Comparison of ENCODE assay signal across 1 cellular context in genomic region chr2:121530563-121531334, GRCh38.
A peak's percentile ranks its signal among the peaks of the same experiment; 100 is the strongest.
TF ChIP-seq lines count a peak whose summit lies in the region.

RNU4ATAC (plus strand) TSS chr2:121530880.

TF ChIP-seq in K562, 482 proteins besides CTCF, POLR2A, EP300 and RAD21 (continued from another document and continues in another):
- peak; percentile 73; the same call in 1 of the 2 replicates for TF ChIP-seq RREB1 (CRISPR knock-in tag; IDR thresholded peaks at IDR 0.05)
- TF ChIP-seq ZBTB11 (CRISPR knock-in tag; IDR thresholded peaks at IDR 0.05), result peak in 1 of 3 experiments; percentile 39; a peak in 3 of 6 replicates
- peak; percentile 97 for TF ChIP-seq ZNF696 (CRISPR knock-in tag; conservative IDR thresholded peaks at IDR 0.05)
- no peak for TF ChIP-seq ZNF217 (CRISPR knock-in tag; IDR thresholded peaks at IDR 0.05)
- TF ChIP-seq ZNF3 (CRISPR knock-in tag; IDR thresholded peaks at IDR 0.05), result peak; percentile 96
- TF ChIP-seq ZNF280B (CRISPR knock-in tag; IDR thresholded peaks at IDR 0.05), result peak; percentile 89
- no peak for TF ChIP-seq ZNF785 (CRISPR knock-in tag; IDR thresholded peaks at IDR 0.05)
- TF ChIP-seq ZBTB8A (IDR thresholded peaks at IDR 0.05; ENCODE audit: partially characterized antibody), result peak; percentile 93
- TF ChIP-seq ZNF165 (CRISPR knock-in tag; IDR thresholded peaks at IDR 0.05; ENCODE audit: borderline replicate concordance), result no peak
- no peak for TF ChIP-seq TAF7 (tag; IDR thresholded peaks at IDR 0.05)
- no peak; the same call in 1 of the 2 replicates for TF ChIP-seq ZNF511 (CRISPR knock-in tag; IDR thresholded peaks at IDR 0.05)
- peak; percentile 97 for TF ChIP-seq CEBPB (tag; IDR thresholded peaks at IDR 0.05)
- TF ChIP-seq STAT5B (CRISPR knock-in tag; IDR thresholded peaks at IDR 0.05), result no peak
- TF ChIP-seq ZNF551 (CRISPR knock-in tag; IDR thresholded peaks at IDR 0.05), result peak; percentile 95
- 0 out of 2 replicates have a peak, but pooled peaks have one; percentile 69 for TF ChIP-seq CBX5 (IDR thresholded peaks at IDR 0.05; ENCODE audit: borderline replicate concordance, low read depth)
- peak; percentile 84; the same call in 1 of the 2 replicates for TF ChIP-seq E2F5 (CRISPR knock-in tag; IDR thresholded peaks at IDR 0.05)
- peak; percentile 83 for TF ChIP-seq CREB1 (IDR thresholded peaks at IDR 0.05)
- no peak; the same call in 1 of the 2 replicates for TF ChIP-seq CREB1 (CRISPR knock-in tag; IDR thresholded peaks at IDR 0.05)
- no peak for TF ChIP-seq E2F4 (CRISPR knock-in tag; IDR thresholded peaks at IDR 0.05; ENCODE audit: low read depth)
- peak; percentile 69; the same call in 1 of the 2 replicates for TF ChIP-seq JUN (IDR thresholded peaks at IDR 0.05; ENCODE audit: borderline replicate concordance, low read depth, low read length)
- peak; percentile 21; the same call in 1 of the 2 replicates for TF ChIP-seq JUN (CRISPR knock-in tag; IDR thresholded peaks at IDR 0.05; ENCODE audit: borderline replicate concordance)
- no peak for TF ChIP-seq FOXP1 (CRISPR knock-in tag; IDR thresholded peaks at IDR 0.05)
- peak; percentile 67; the same call in 1 of the 2 replicates for TF ChIP-seq ZFP1 (CRISPR knock-in tag; IDR thresholded peaks at IDR 0.05)
- no peak for TF ChIP-seq ZNF507 (tag; conservative IDR thresholded peaks at IDR 0.05)
- no peak; the same call in 1 of the 2 replicates for TF ChIP-seq TFAP4 (CRISPR knock-in tag; IDR thresholded peaks at IDR 0.05; ENCODE audit: borderline replicate concordance)
- TF ChIP-seq PHB (CRISPR knock-in tag; IDR thresholded peaks at IDR 0.05), result peak; percentile 99
- TF ChIP-seq SNRNP70 (optimal IDR thresholded peaks at IDR 0.05; ENCODE audit: low read depth, low read length), result no peak
- TF ChIP-seq TARDBP (IDR thresholded peaks at IDR 0.05), result no peak
- no peak for TF ChIP-seq SRSF7 (optimal IDR thresholded peaks at IDR 0.05; ENCODE audit: low read depth, low read length)
- peak; percentile 98; the same call in 1 of the 2 replicates for TF ChIP-seq FOXK1 (CRISPR knock-in tag; IDR thresholded peaks at IDR 0.05; ENCODE audit: borderline replicate concordance)
- peak; percentile 99 for TF ChIP-seq CXXC5 (CRISPR knock-in tag; IDR thresholded peaks at IDR 0.05)
- TF ChIP-seq FUS (optimal IDR thresholded peaks at IDR 0.05; ENCODE audit: low read depth, low read length), result peak; percentile 84
- 0 out of 2 replicates have a peak, but pooled peaks have one; percentile 54 for TF ChIP-seq SMARCA4 (IDR thresholded peaks at IDR 0.05)
- TF ChIP-seq ZBTB9 (CRISPR knock-in tag; IDR thresholded peaks at IDR 0.05), result peak; percentile 98
- TF ChIP-seq MLX (CRISPR knock-in tag; conservative IDR thresholded peaks at IDR 0.05), result peak; percentile 93 to 98; a peak in 3 of 4 replicates
- peak; percentile 85 for TF ChIP-seq ZNF143 (CRISPR knock-in tag; IDR thresholded peaks at IDR 0.05)
- TF ChIP-seq MTA1 (IDR thresholded peaks at IDR 0.05; ENCODE audit: borderline replicate concordance), result 0 out of 2 replicates have a peak, but pooled peaks have one; percentile 13
- TF ChIP-seq KDM1A (IDR thresholded peaks at IDR 0.05), result peak; percentile 78 to 84; a peak in 3 of 4 replicates
- TF ChIP-seq YBX1 (IDR thresholded peaks at IDR 0.05), result no peak
- no peak for TF ChIP-seq SLC30A9 (CRISPR knock-in tag; IDR thresholded peaks at IDR 0.05)
- TF ChIP-seq GTF2F1 (IDR thresholded peaks at IDR 0.05; ENCODE audit: low read depth, low read length), result peak; percentile 100
- TF ChIP-seq BACH1 (tag; IDR thresholded peaks at IDR 0.05), result peak; percentile 91
- peak; percentile 15; the same call in 1 of the 2 replicates for TF ChIP-seq FOXJ3 (CRISPR knock-in tag; IDR thresholded peaks at IDR 0.05)
- no peak for TF ChIP-seq BDP1 (IDR thresholded peaks at IDR 0.05; ENCODE audit: insufficient read depth, insufficient read length)
- TF ChIP-seq ZNF584 (CRISPR knock-in tag; IDR thresholded peaks at IDR 0.05; ENCODE audit: low read depth), result peak; percentile 71; the same call in 1 of the 2 replicates
- no peak for TF ChIP-seq HDAC2 (IDR thresholded peaks at IDR 0.05)
- TF ChIP-seq HDGF (IDR thresholded peaks at IDR 0.05), result no peak
- peak; percentile 99 for TF ChIP-seq EWSR1 (IDR thresholded peaks at IDR 0.05; ENCODE audit: borderline replicate concordance, low read depth, partially characterized antibody)
- TF ChIP-seq XRCC5 (IDR thresholded peaks at IDR 0.05; ENCODE audit: low read depth, low read length), result 0 out of 2 replicates have a peak, but pooled peaks have one; percentile 27
- no peak; the same call in 1 of the 2 replicates for TF ChIP-seq NR2C2 (CRISPR knock-in tag; IDR thresholded peaks at IDR 0.05)
- TF ChIP-seq NR2C2 (tag; IDR thresholded peaks at IDR 0.05), result peak; percentile 86
- TF ChIP-seq KAT2B (IDR thresholded peaks at IDR 0.05; ENCODE audit: low read depth, low read length), result no peak
- TF ChIP-seq DNMT1 (IDR thresholded peaks at IDR 0.05), result no peak
- TF ChIP-seq RFX1 (IDR thresholded peaks at IDR 0.05), result peak; percentile 68
- peak; percentile 99 for TF ChIP-seq CGGBP1 (CRISPR knock-in tag; IDR thresholded peaks at IDR 0.05)
- no peak for TF ChIP-seq ZNF583 (CRISPR knock-in tag; IDR thresholded peaks at IDR 0.05)
- TF ChIP-seq CREM (IDR thresholded peaks at IDR 0.05; ENCODE audit: low read depth), result peak; percentile 58; the same call in 1 of the 2 replicates
